In genomic region chr13:62122434-62122833, GRCh38 we compare ENCODE assay signal across 20 cellular contexts.
DNase-seq lines count a peak whose midpoint lies in the region; ATAC-seq, FAIRE-seq and TF ChIP-seq lines count a peak whose summit lies in the region.
"Had no signal": no experiment of that assay in that cellular context is flagged by ENCODE, and none has a peak within 500 bp of the region (broad histone marks: within the 10 kb centered on the region; RNA-seq: fewer than 3 reads in every experiment).

No MANE protein-coding gene starts in this region.

- H3K27me3 Mint-ChIP-seq in neural progenitor cell (ENCODE audit: insufficient read depth, low read depth): no peaks in the 10 kb centered on the region
- H3K27me3 Mint-ChIP-seq: B cell; CD4-positive, CD25-positive, alpha-beta regulatory T cell had no signal

- TF ChIP-seq RAD21 in K562 (CRISPR knock-in tag; conservative IDR thresholded peaks at IDR 0.05 in 1 of 2, IDR thresholded peaks at IDR 0.05 in 1 of 2): no peak

- no peaks in the 10 kb centered on the region for H3K27me3 ChIP-seq in K562 (ENCODE audit: control insufficient read depth in 2 of 2, insufficient read depth in 2 of 2, low read length in 2 of 2)
- no peaks in the 10 kb centered on the region for H3K27me3 ChIP-seq in neural progenitor cell
- H3K27me3 ChIP-seq in thyroid gland: no peaks in the 10 kb centered on the region
- H3K27me3 ChIP-seq: BLaER1 had no signal

- no peaks in the 10 kb centered on the region for H3K4me1 Mint-ChIP-seq in neural progenitor cell
- no peaks in the 10 kb centered on the region for H3K4me1 Mint-ChIP-seq in stimulated activated effector memory CD8-positive, alpha-beta T cell treated with anti-CD3 and anti-CD28 coated beads, Interleukin-12 subunit alpha, Interleukin-12 subunit beta, amount 100 ng/mL, for 72 hours
- H3K4me1 Mint-ChIP-seq: B cell, GM23338, H9 had no signal

- ATAC-seq in K562: no peak
- no peak for ATAC-seq in stimulated activated effector memory CD8-positive, alpha-beta T cell treated with anti-CD3 and anti-CD28 coated beads, Interleukin-12 subunit alpha, Interleukin-12 subunit beta, amount 100 ng/mL, for 72 hours
- ATAC-seq: CD8-positive, alpha-beta T cell; GM12878; GM23338; HCT116 had no signal

- no peaks in the 10 kb centered on the region for H3K36me3 ChIP-seq in K562 (ENCODE audit: control insufficient read depth, insufficient read depth, low read length)
- no peaks in the 10 kb centered on the region for H3K36me3 ChIP-seq in neural progenitor cell
- H3K36me3 ChIP-seq in thyroid gland: no peaks in the 10 kb centered on the region
- H3K36me3 ChIP-seq: BLaER1 had no signal

- H3K79me2 ChIP-seq in K562 (ENCODE audit: control insufficient read depth, insufficient read depth, low read length) (no peaks in the 10 kb centered on the region), neural progenitor cell (ENCODE audit: low read depth) (no peaks in the 10 kb centered on the region)

- no peak for FAIRE-seq in K562 (lab: Jason Lieb, UNC)
- FAIRE-seq: GM12878 had no signal

- no peak overlapping the region for H3K4me3 Mint-ChIP-seq in neural progenitor cell
- no peak overlapping the region for H3K4me3 Mint-ChIP-seq in stimulated activated effector memory CD8-positive, alpha-beta T cell treated with anti-CD3 and anti-CD28 coated beads, Interleukin-12 subunit alpha, Interleukin-12 subunit beta, amount 100 ng/mL, for 72 hours
- H3K4me3 Mint-ChIP-seq: B cell; CD8-positive, alpha-beta T cell; GM23338; H9; HFFc6 had no signal

- H3K36me3 Mint-ChIP-seq in neural progenitor cell: no peaks in the 10 kb centered on the region
- H3K36me3 Mint-ChIP-seq in stimulated activated effector memory CD8-positive, alpha-beta T cell treated with anti-CD3 and anti-CD28 coated beads, Interleukin-12 subunit alpha, Interleukin-12 subunit beta, amount 100 ng/mL, for 72 hours: no peaks in the 10 kb centered on the region
- H3K36me3 Mint-ChIP-seq: CD4-positive, CD25-positive, alpha-beta regulatory T cell; CD8-positive, alpha-beta T cell had no signal

- H3K4me2 ChIP-seq in K562 (ENCODE audit: insufficient read depth, low read length) (no peak overlapping the region), neural progenitor cell (no peak overlapping the region)
- H3K4me2 ChIP-seq: BLaER1, GM23338 had no signal

- no peak for TF ChIP-seq EP300 in K562 (IDR thresholded peaks at IDR 0.05; ENCODE audit: low read length)

- no peak overlapping the region for H3K9ac ChIP-seq in K562 (ENCODE audit: insufficient read depth in 1 of 2, low read depth in 2 of 2, low read length in 2 of 2)
- H3K9ac ChIP-seq in neural progenitor cell: no peak overlapping the region
- H3K9ac ChIP-seq: BLaER1 had no signal

- TF ChIP-seq CTCF in K562 (IDR thresholded peaks at IDR 0.05 in 2 of 3, conservative IDR thresholded peaks at IDR 0.05 in 1 of 3; ENCODE audit: insufficient read depth in 2 of 3, low read depth in 1 of 3, low read length in 3 of 3) (no peak), neural progenitor cell (IDR thresholded peaks at IDR 0.05) (no peak), thyroid gland (IDR thresholded peaks at IDR 0.05) (no peak)

- no peak for TF ChIP-seq POLR2A in K562 (conservative IDR thresholded peaks at IDR 0.05)
- no peak for TF ChIP-seq POLR2A in thyroid gland (IDR thresholded peaks at IDR 0.05)

- BruUV-seq in K562 (replicated peaks; lab: Mats Ljungman, UMichigan): no TSS peak

- H3K27ac Mint-ChIP-seq in neural progenitor cell: no peak overlapping the region
- H3K27ac Mint-ChIP-seq in stimulated activated effector memory CD8-positive, alpha-beta T cell treated with anti-CD3 and anti-CD28 coated beads, Interleukin-12 subunit alpha, Interleukin-12 subunit beta, amount 100 ng/mL, for 72 hours: no peak overlapping the region
- H3K27ac Mint-ChIP-seq: B cell; CD4-positive, CD25-positive, alpha-beta regulatory T cell; CD8-positive, alpha-beta T cell; GM23338; H9; HFFc6 had no signal

- intact Hi-C loops in K562 (cut with micrococcal nuclease) (no loop called here), thyroid gland (cut with DNase I) (no loop called here)

- WGBS in K562 (ENCODE audit: insufficient coverage, low coverage, missing lambda C conversion rate): 0% methylated on average over 2 of the region's 2 CpGs
- 85 to 86% methylated on average over 2 of the region's 2 CpGs for WGBS in thyroid gland, 2 donors

- POLR2A ChIA-PET in HEK293T (lab: Yijun Ruan, JAX) (no interaction called here), K562 (lab: Yijun Ruan, JAX) (no interaction called here)

- no peak overlapping the region for H3K4me3 ChIP-seq in K562
- H3K4me3 ChIP-seq in neural progenitor cell: no peak overlapping the region
- H3K4me3 ChIP-seq in thyroid gland (replicated peaks in 1 of 3): no peak overlapping the region
- H3K4me3 ChIP-seq: BLaER1, GM12878, GM23338 had no signal

- H3K27ac ChIP-seq in K562 (ENCODE audit: extremely low read depth, low read depth, low read length) (no peak overlapping the region), neural progenitor cell (no peak overlapping the region), thyroid gland (no peak overlapping the region)
- H3K27ac ChIP-seq: BLaER1, C4-2B had no signal

- H2AFZ ChIP-seq in K562 (ENCODE audit: low read depth, low read length) (no peak overlapping the region), neural progenitor cell (replicated peaks) (peak overlapping the region; percentile 36)
- H2AFZ ChIP-seq: GM23338 had no signal

- no peaks in the 10 kb centered on the region for H3K9me1 ChIP-seq in K562 (ENCODE audit: control insufficient read depth, insufficient read depth, low read length)

- in situ Hi-C loops in K562 (cut with MboI): no loop called here

- H3K4me1 ChIP-seq in K562 (replicated peaks in 1 of 2; ENCODE audit: control insufficient read depth in 2 of 2, insufficient read depth in 2 of 2, low read length in 2 of 2) (no peaks in the 10 kb centered on the region), neural progenitor cell (no peaks in the 10 kb centered on the region), thyroid gland (no peaks in the 10 kb centered on the region)
- H3K4me1 ChIP-seq: Caco-2 had no signal

- H3K9me3 Mint-ChIP-seq in neural progenitor cell: peaks cover under 1% of the 10 kb centered on the region
- H3K9me3 Mint-ChIP-seq in stimulated activated effector memory CD8-positive, alpha-beta T cell treated with anti-CD3 and anti-CD28 coated beads, Interleukin-12 subunit alpha, Interleukin-12 subunit beta, amount 100 ng/mL, for 72 hours: peaks cover 14% of the 10 kb centered on the region
- H3K9me3 Mint-ChIP-seq: GM23338, H9, HFFc6 had no signal

- CTCF ChIA-PET in HEK293T (lab: Yijun Ruan, JAX): interaction anchor here (0.8 to 2.1 kb wide), 3 partner anchors 8 to 188 kb away, joined by 3 to 6 read pairs (median 3); no protein-coding TSS in a partner anchor
- CTCF ChIA-PET in K562 (lab: Yijun Ruan, JAX; ENCODE audit: low intra/inter-chr PET ratio): no interaction called here

- no peak for DNase-seq in HEK293T (ENCODE audit: extremely low spot score)
- no peak for DNase-seq in K562 (ENCODE audit: extremely low read depth in 1 of 4, low spot score in 3 of 4)
- DNase-seq in neural progenitor cell (ENCODE audit: low spot score): no peak
- no peak for DNase-seq in stimulated activated effector memory CD8-positive, alpha-beta T cell treated with anti-CD3 and anti-CD28 coated beads, Interleukin-12 subunit alpha, Interleukin-12 subunit beta, amount 100 ng/mL, for 72 hours (ENCODE audit: low spot score in 2 of 2)
- no peak for DNase-seq in thyroid gland
- no peak for DNase-seq in NCI-H1092 (lab: John Stamatoyannopoulos, UW)
- DNase-seq: Caco-2; CD4-positive, CD25-positive, alpha-beta regulatory T cell; CD8-positive, alpha-beta T cell; DMS153; DND-41; GDM1; H9; HFFc6 had no signal

- H4K20me1 ChIP-seq in K562 (replicated peaks; ENCODE audit: control insufficient read depth, insufficient read depth, low read length): no peaks in the 10 kb centered on the region
- no peaks in the 10 kb centered on the region for H4K20me1 ChIP-seq in neural progenitor cell (ENCODE audit: low read depth)
- H4K20me1 ChIP-seq: BLaER1 had no signal

- H3K9me3 ChIP-seq in K562 (replicated peaks; ENCODE audit: control insufficient read depth, insufficient read depth, low read depth, low read length): no peaks in the 10 kb centered on the region
- H3K9me3 ChIP-seq in neural progenitor cell (ENCODE audit: low read depth): no peaks in the 10 kb centered on the region
- no peaks in the 10 kb centered on the region for H3K9me3 ChIP-seq in thyroid gland
- H3K9me3 ChIP-seq: Caco-2 had no signal

- no peaks in the 10 kb centered on the region for H3F3A ChIP-seq in neural progenitor cell (ENCODE audit: low read depth)

TF ChIP-seq in HEK293T, 16 proteins besides CTCF, POLR2A, EP300 and RAD21:
- TF ChIP-seq SUZ12 (IDR thresholded peaks at IDR 0.05) (peak; percentile 62; the same call in 1 of the 2 replicates), L3MBTL2 (conservative IDR thresholded peaks at IDR 0.05) (no peak), ZNF384 (IDR thresholded peaks at IDR 0.05) (no peak), ARNT (IDR thresholded peaks at IDR 0.05) (no peak), FOXA1 (IDR thresholded peaks at IDR 0.05) (no peak; the same call in 1 of the 2 replicates), PKNOX1 (IDR thresholded peaks at IDR 0.05) (0 out of 2 replicates have a peak, but pooled peaks have one; percentile 0)
TF ChIP-seq in HEK293T: peak in this region for 2.

TF ChIP-seq in K562, 482 proteins besides CTCF, POLR2A, EP300 and RAD21:
- TF ChIP-seq MTA3 (IDR thresholded peaks at IDR 0.05; ENCODE audit: borderline replicate concordance) (no peak), ILF3 (IDR thresholded peaks at IDR 0.05; ENCODE audit: borderline replicate concordance) (no peak), MYC (IDR thresholded peaks at IDR 0.05; ENCODE audit: low read depth, low read length) (no peak), MYC (CRISPR knock-in tag; IDR thresholded peaks at IDR 0.05; ENCODE audit: borderline replicate concordance, low read depth) (no peak), BRCA1 (IDR thresholded peaks at IDR 0.05) (peak; percentile 78; the same call in 1 of the 2 replicates), BRCA1 (CRISPR knock-in tag; IDR thresholded peaks at IDR 0.05) (no peak), SAFB (IDR thresholded peaks at IDR 0.05; ENCODE audit: borderline replicate concordance, low read depth, low read length) (no peak), LARP7 (IDR thresholded peaks at IDR 0.05) (no peak), SREBF2 (CRISPR knock-in tag; IDR thresholded peaks at IDR 0.05) (no peak), RBM25 (IDR thresholded peaks at IDR 0.05; ENCODE audit: low read depth, low read length, severe bottlenecking) (no peak)
